ENCODE assay signal across 15 cellular contexts in the genomic region with DNA sequence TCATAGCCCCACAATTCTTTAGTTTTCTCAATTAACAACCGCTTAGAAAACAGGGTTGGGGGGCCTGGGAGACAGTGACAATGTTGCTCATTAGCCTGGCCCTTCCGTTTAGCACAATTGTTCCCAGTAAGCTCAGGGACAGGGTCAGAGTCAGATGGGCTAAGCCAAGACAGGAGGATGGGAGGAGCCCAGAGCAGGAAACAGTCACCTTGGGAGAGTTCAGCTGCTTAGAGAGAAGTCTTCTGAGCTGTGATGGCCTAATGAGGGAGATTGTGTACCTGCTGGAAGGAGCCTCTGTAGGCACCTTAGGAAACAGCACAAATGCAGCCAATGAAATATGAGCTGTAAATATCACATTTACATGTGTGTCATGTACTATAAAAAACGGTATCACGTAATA. TPM values are rescaled to one million over a fixed set of nuclear protein-coding genes. Genes with fewer than 3 reads are reported as not detected.
A peak's percentile ranks its signal among the peaks of the same experiment; 100 is the strongest.
DNase-seq lines count a peak whose midpoint lies in the region; ATAC-seq, FAIRE-seq and TF ChIP-seq lines count a peak whose summit lies in the region.
"Had no signal": no experiment of that assay in that cellular context is flagged by ENCODE, and none has a peak within 500 bp of the region (broad histone marks: within the 10 kb centered on the region; RNA-seq: fewer than 3 reads in every experiment).

No MANE protein-coding gene starts in this region.

- POLR2A ChIA-PET in CD4-positive, alpha-beta T cell (lab: Charles Lee) = no interaction called here

- H3K9ac ChIP-seq in astrocyte (ENCODE audit: low read length) = no peak overlapping the region

- peak overlapping the region; percentile 16 for H3K4me3 ChIP-seq in H7 (ENCODE audit: insufficient read depth, low read depth, low read length)
- no peak overlapping the region for H3K4me3 ChIP-seq in astrocyte (ENCODE audit: insufficient read depth, low read depth, low read length)

- no peak for DNase-seq in CD4-positive, alpha-beta T cell
- no peak for DNase-seq in H7
- DNase-seq in astrocyte (ENCODE audit: low read depth) = no peak
- no peak for DNase-seq in mesothelial cell of epicardium (ENCODE audit: low spot score in 2 of 2, unreplicated experiment in 2 of 2)
- no peak for DNase-seq in hippocampal formation (lab: John Stamatoyannopoulos, UW)
- no peak for DNase-seq in effector CD8-positive, alpha-beta T cell (lab: John Stamatoyannopoulos, UW)
- DNase-seq: activated T-cell treated with anti-CD3 and anti-CD28 coated beads, Interleukin-2, amount 50 U/mL, for 48 hours; effector memory CD8-positive, alpha-beta T cell; NCI-H1436 treated with DMSO at 0.1 percent for 48 hours; NCI-H510A treated with DMSO at 0.1 percent for 48 hours; Peyer's patch had no signal

- H2AFZ ChIP-seq in astrocyte (ENCODE audit: low read depth, low read length) = peak overlapping the region; percentile 26

- H3K79me2 ChIP-seq in astrocyte (ENCODE audit: insufficient read depth, low read length) = no peaks in the 10 kb centered on the region

- H3K4me2 ChIP-seq in astrocyte (ENCODE audit: low read length) = no peak overlapping the region

- no peaks in the 10 kb centered on the region for H3K9me3 ChIP-seq in CD4-positive, alpha-beta T cell (ENCODE audit: control insufficient read depth, low read length)
- no peaks in the 10 kb centered on the region for H3K9me3 ChIP-seq in astrocyte (ENCODE audit: insufficient read depth, low read depth, low read length)
- H3K9me3 ChIP-seq: Peyer's patch had no signal

- peaks cover 8% of the 10 kb centered on the region for H3K27me3 ChIP-seq in CD4-positive, alpha-beta T cell (ENCODE audit: control insufficient read depth, insufficient read depth, low read length)
- H3K27me3 ChIP-seq in H7 (ENCODE audit: control insufficient read depth, insufficient read depth, low read length) (no peaks in the 10 kb centered on the region), astrocyte (ENCODE audit: insufficient read depth, low read length) (peaks cover 7% of the 10 kb centered on the region)
- H3K27me3 ChIP-seq: Peyer's patch had no signal

- H3K27ac ChIP-seq in CD4-positive, alpha-beta T cell (ENCODE audit: low read depth, low read length) = no peak overlapping the region
- no peak overlapping the region for H3K27ac ChIP-seq in astrocyte (ENCODE audit: low read depth, low read length)
- H3K27ac ChIP-seq: Peyer's patch, tibial nerve had no signal

- TF ChIP-seq CTCF in CD4-positive, alpha-beta T cell (IDR thresholded peaks at IDR 0.05) = no peak
- TF ChIP-seq CTCF in astrocyte (IDR thresholded peaks at IDR 0.05; ENCODE audit: insufficient read depth, low read depth, low read length) (no peak), mesothelial cell of epicardium (IDR thresholded peaks at IDR 0.05; ENCODE audit: unreplicated experiment) (no peak)

- FAIRE-seq in astrocyte (lab: Jason Lieb, UNC) = no peak

- H3K4me1 Mint-ChIP-seq in CD4-positive, alpha-beta T cell (ENCODE audit: low read depth) = peaks cover 10% of the 10 kb centered on the region
- H3K4me1 Mint-ChIP-seq in astrocyte (ENCODE audit: low read depth, unreplicated experiment) (peaks cover 40% of the 10 kb centered on the region), mesothelial cell of epicardium (peaks cover 72% of the 10 kb centered on the region)

- CTCF ChIA-PET in CD4-positive, alpha-beta T cell (lab: Charles Lee) = no interaction called here

- H3K36me3 Mint-ChIP-seq in CD4-positive, alpha-beta T cell (ENCODE audit: low read depth) = no peaks in the 10 kb centered on the region
- H3K36me3 Mint-ChIP-seq in astrocyte (ENCODE audit: low read depth, unreplicated experiment) (peaks cover 4% of the 10 kb centered on the region), mesothelial cell of epicardium (peaks cover 9% of the 10 kb centered on the region)

- H3K27ac Mint-ChIP-seq in CD4-positive, alpha-beta T cell = no peak overlapping the region
- no peak overlapping the region for H3K27ac Mint-ChIP-seq in astrocyte (ENCODE audit: unreplicated experiment)
- H3K27ac Mint-ChIP-seq in mesothelial cell of epicardium = peak overlapping the region; percentile 91
- H3K27ac Mint-ChIP-seq: effector memory CD8-positive, alpha-beta T cell had no signal

- H3K4me1 ChIP-seq in astrocyte (ENCODE audit: insufficient read depth, low read length) = peaks cover 2% of the 10 kb centered on the region
- H3K4me1 ChIP-seq: Peyer's patch had no signal

- intact Hi-C loops in CD4-positive, alpha-beta T cell (cut with DNase I, micrococcal nuclease) = no loop called here

- no peaks in the 10 kb centered on the region for H4K20me1 ChIP-seq in astrocyte (ENCODE audit: insufficient read depth, low read length)

- no peaks in the 10 kb centered on the region for H3K36me3 ChIP-seq in H7 (replicated peaks; ENCODE audit: control insufficient read depth, insufficient read depth, low read length)
- H3K36me3 ChIP-seq in astrocyte (ENCODE audit: insufficient read depth, low read length) = no peaks in the 10 kb centered on the region
- H3K36me3 ChIP-seq: Peyer's patch, tibial nerve had no signal

- peak overlapping the region; percentile 59 for H3K4me3 Mint-ChIP-seq in CD4-positive, alpha-beta T cell
- peak overlapping the region; percentile 70 for H3K4me3 Mint-ChIP-seq in astrocyte (ENCODE audit: unreplicated experiment)
- H3K4me3 Mint-ChIP-seq in mesothelial cell of epicardium = peak overlapping the region; percentile 57

- H3K9me3 Mint-ChIP-seq in CD4-positive, alpha-beta T cell = no peaks in the 10 kb centered on the region
- no peaks in the 10 kb centered on the region for H3K9me3 Mint-ChIP-seq in astrocyte (ENCODE audit: unreplicated experiment)
- H3K9me3 Mint-ChIP-seq in mesothelial cell of epicardium = peaks cover 13% of the 10 kb centered on the region
- H3K9me3 Mint-ChIP-seq: effector memory CD8-positive, alpha-beta T cell had no signal

- ATAC-seq in CD4-positive, alpha-beta T cell (ENCODE audit: poor library complexity) = no peak
- ATAC-seq in GM21717 (IDR thresholded peaks at IDR 0.05; ENCODE audit: unreplicated experiment) (no peak), HG02884 (IDR thresholded peaks at IDR 0.05; ENCODE audit: unreplicated experiment) (no peak)
- ATAC-seq: effector memory CD8-positive, alpha-beta T cell had no signal

- peaks cover 18% of the 10 kb centered on the region for H3K27me3 Mint-ChIP-seq in CD4-positive, alpha-beta T cell
- no peaks in the 10 kb centered on the region for H3K27me3 Mint-ChIP-seq in astrocyte (ENCODE audit: low read depth, unreplicated experiment)
- no peaks in the 10 kb centered on the region for H3K27me3 Mint-ChIP-seq in mesothelial cell of epicardium (ENCODE audit: low read depth)

RNA-seq across cellular contexts. Expression of a gene that starts 35.9 kb away (rescaled TPM):
- not detected for total RNA-seq in CD4-positive, alpha-beta T cell
- 0.33 and 2.3 TPM in 2 replicates for total RNA-seq in H7 (2014; rRNA removed; shearing (Covaris generic))
- 0.34 and 0.48 TPM in 2 replicates for total RNA-seq in astrocyte
- 1.1 TPM in 3 replicates for total RNA-seq in mesothelial cell of epicardium
- total RNA-seq: posterior vena cava, tibial nerve had no signal
